ENCODE assay signal across 17 cellular contexts in genomic region chr2:66567742-66568141, GRCh38.
DNase-seq lines count a peak whose midpoint lies in the region; ATAC-seq and TF ChIP-seq lines count a peak whose summit lies in the region.
"Had no signal": no experiment of that assay in that cellular context is flagged by ENCODE, and none has a peak within 500 bp of the region (broad histone marks: within the 10 kb centered on the region; RNA-seq: fewer than 3 reads in every experiment).

No MANE protein-coding gene starts in this region.

- H3K9me2 ChIP-seq in hepatocyte (replicated peaks; ENCODE audit: insufficient read depth), result no peaks in the 10 kb centered on the region

- TF ChIP-seq CTCF in HEK293 (tag by site-specific recombination; IDR thresholded peaks at IDR 0.05) (no peak), hepatocyte (IDR thresholded peaks at IDR 0.05; ENCODE audit: poor library complexity) (no peak), sigmoid colon (IDR thresholded peaks at IDR 0.05) (no peak), endodermal cell (conservative IDR thresholded peaks at IDR 0.05) (no peak), colonic mucosa (IDR thresholded peaks at IDR 0.05) (no peak)

- peaks cover 0 to 10% of the 10 kb centered on the region in 2 experiments; a peak in 1 of 3 replicates for H3K36me3 ChIP-seq in HEK293 (ENCODE audit: control insufficient read depth in 2 of 2, insufficient read depth in 1 of 2, low read length in 2 of 2)
- H3K36me3 ChIP-seq in hepatocyte (replicated peaks; ENCODE audit: insufficient read depth, low read depth), result no peaks in the 10 kb centered on the region
- H3K36me3 ChIP-seq in sigmoid colon, result peaks cover 7 to 51% (median 24%) of the 10 kb centered on the region in 4 donors
- H3K36me3 ChIP-seq in endodermal cell (ENCODE audit: control insufficient read depth, insufficient read depth, low read length), result no peaks in the 10 kb centered on the region
- no peaks in the 10 kb centered on the region for H3K36me3 ChIP-seq in colonic mucosa
- H3K36me3 ChIP-seq: HAP-1 had no signal

- peaks cover 26% of the 10 kb centered on the region for H3K4me1 Mint-ChIP-seq in endodermal cell

- H2AFZ ChIP-seq in hepatocyte, result no peak overlapping the region

- H3K27me3 ChIP-seq in hepatocyte, result no peaks in the 10 kb centered on the region
- H3K27me3 ChIP-seq in sigmoid colon, result no peaks in the 10 kb centered on the region
- peaks cover 8% of the 10 kb centered on the region for H3K27me3 ChIP-seq in endodermal cell (ENCODE audit: control insufficient read depth, insufficient read depth, low read length, poor library complexity, severe bottlenecking)
- no peaks in the 10 kb centered on the region for H3K27me3 ChIP-seq in colonic mucosa

- no peak overlapping the region for H3K27ac ChIP-seq in HEK293 (ENCODE audit: extremely low read depth, low read depth, low read length)
- H3K27ac ChIP-seq in hepatocyte, result no peak overlapping the region
- H3K27ac ChIP-seq in sigmoid colon, result peak overlapping the region; percentile 15 to 99 (median 72)
- no peak overlapping the region for H3K27ac ChIP-seq in endodermal cell (ENCODE audit: low read depth, low read length)
- no peak overlapping the region for H3K27ac ChIP-seq in colonic mucosa

- H3K9ac ChIP-seq in endodermal cell (ENCODE audit: extremely low read depth, low read length, poor library complexity, severe bottlenecking), result no peak overlapping the region
- H3K9ac ChIP-seq in colonic mucosa (ENCODE audit: low read depth in 2 of 2, low read length in 2 of 2), result no peak overlapping the region

- peaks cover 20% of the 10 kb centered on the region for H3K27me3 Mint-ChIP-seq in endodermal cell (ENCODE audit: insufficient read depth)

- TF ChIP-seq POLR2A in sigmoid colon (IDR thresholded peaks at IDR 0.05), result no peak

- no peaks in the 10 kb centered on the region for H3K9me3 Mint-ChIP-seq in endodermal cell
- H3K9me3 Mint-ChIP-seq: CD14-positive monocyte had no signal

- no peak for ATAC-seq in GM21737 (IDR thresholded peaks at IDR 0.05; ENCODE audit: unreplicated experiment)

- no peak overlapping the region for H3K4me3 Mint-ChIP-seq in endodermal cell
- H3K4me3 Mint-ChIP-seq: CD14-positive monocyte had no signal

- intact Hi-C loops in sigmoid colon (cut with DNase I), result no loop called here
- intact Hi-C loops in colonic mucosa (cut with DNase I), result no loop called here

- POLR2A ChIA-PET in HEK293 (lab: Yijun Ruan, JAX), result interaction anchor here (1.2 kb wide), 1 partner anchor 133 kb away, joined by 5 read pairs; the partner anchor contains the start of gene MEIS1

- H4K20me1 ChIP-seq in hepatocyte (ENCODE audit: insufficient read depth, poor library complexity, severe bottlenecking), result no peaks in the 10 kb centered on the region

- peaks cover 12% of the 10 kb centered on the region for H3K79me2 ChIP-seq in hepatocyte

- no peaks in the 10 kb centered on the region for H3K36me3 Mint-ChIP-seq in endodermal cell (ENCODE audit: low read depth)
- H3K36me3 Mint-ChIP-seq: CD14-positive monocyte had no signal

- H3K4me1 ChIP-seq in HEK293 (ENCODE audit: control insufficient read depth, insufficient read depth, low read length), result peaks cover 30% of the 10 kb centered on the region
- H3K4me1 ChIP-seq in hepatocyte (ENCODE audit: insufficient read depth), result peaks cover 32% of the 10 kb centered on the region
- peaks cover 2 to 92% (median 74%) of the 10 kb centered on the region in 4 donors for H3K4me1 ChIP-seq in sigmoid colon
- no peaks in the 10 kb centered on the region for H3K4me1 ChIP-seq in endodermal cell (ENCODE audit: control insufficient read depth, insufficient read depth, low read length)
- H3K4me1 ChIP-seq in colonic mucosa, result no peaks in the 10 kb centered on the region

- CTCF ChIA-PET in HEK293 (lab: Yijun Ruan, JAX), result interaction anchor here (0.5 to 0.7 kb wide), 4 partner anchors 138 to 1040 kb away, joined by 3 to 4 read pairs (median 4); no protein-coding TSS in a partner anchor

- H3K27ac Mint-ChIP-seq in endodermal cell, result no peak overlapping the region
- H3K27ac Mint-ChIP-seq: CD14-positive monocyte had no signal

- DNase-seq in NCI-H69 (lab: John Stamatoyannopoulos, UW) (peak; percentile 45), hepatocyte (ENCODE audit: low spot score) (peak; percentile 32), sigmoid colon (no peak), iPS-NIHi11 (ENCODE audit: low spot score) (no peak), endodermal cell (no peak), colonic mucosa (no peak)
- DNase-seq: 8988T, DND-41, NCI-H1105 treated with DMSO at 0.1 percent for 48 hours, NCI-H1694 treated with DMSO at 0.1 percent for 48 hours, NCI-H510A, NCI-H774, SHP77 treated with DMSO at 0.1 percent for 48 hours had no signal

- TF ChIP-seq EP300 in sigmoid colon (IDR thresholded peaks at IDR 0.05), result no peak

- H3K4me2 ChIP-seq in hepatocyte, result peak overlapping the region; percentile 45

- WGBS in hepatocyte (ENCODE audit: low lambda C conversion rate, missing lambda C conversion rate), result 40% methylated on average over 2 of the region's 2 CpGs
- WGBS in sigmoid colon, 2 donors, result 21 to 55% methylated on average over 2 of the region's 2 CpGs
- 90 to 92% methylated on average over 2 of the region's 2 CpGs for WGBS in endodermal cell (ENCODE audit: insufficient coverage in 1 of 2, insufficient read length in 1 of 2), 2 experiments

- no peak overlapping the region for H3K4me3 ChIP-seq in HEK293 (ENCODE audit: low read depth, low read length)
- no peak overlapping the region for H3K4me3 ChIP-seq in hepatocyte
- no peak overlapping the region for H3K4me3 ChIP-seq in sigmoid colon
- H3K4me3 ChIP-seq in endodermal cell (ENCODE audit: low read length), result no peak overlapping the region
- H3K4me3 ChIP-seq in colonic mucosa, result no peak overlapping the region
- H3K4me3 ChIP-seq: HAP-1 had no signal

- H3K9me3 ChIP-seq in HEK293 (ENCODE audit: control insufficient read depth, insufficient read depth, low read depth, low read length) (no peaks in the 10 kb centered on the region), hepatocyte (ENCODE audit: low read depth) (no peaks in the 10 kb centered on the region), sigmoid colon (no peaks in the 10 kb centered on the region), endodermal cell (ENCODE audit: control insufficient read depth, low read length) (no peaks in the 10 kb centered on the region), colonic mucosa (no peaks in the 10 kb centered on the region)
- H3K9me3 ChIP-seq: HAP-1 had no signal

TF ChIP-seq in HEK293, 187 proteins besides CTCF, POLR2A, EP300 and RAD21:
- no peak for TF ChIP-seq ZNF133 (tag by site-specific recombination; IDR thresholded peaks at IDR 0.05)
- no peak for TF ChIP-seq TCF7L2 (IDR thresholded peaks at IDR 0.05; ENCODE audit: borderline replicate concordance, low read depth, low read length)
- TF ChIP-seq KLF7 (tag by site-specific recombination; IDR thresholded peaks at IDR 0.05; ENCODE audit: borderline replicate concordance), result no peak
- TF ChIP-seq OSR2 (tag by site-specific recombination; IDR thresholded peaks at IDR 0.05), result peak; percentile 31; the same call in 1 of the 2 replicates
- no peak for TF ChIP-seq ZNF623 (tag by site-specific recombination; IDR thresholded peaks at IDR 0.05)
- TF ChIP-seq FEZF1 (tag by site-specific recombination; IDR thresholded peaks at IDR 0.05), result peak; percentile 31

Comparison
In these comparisons a context has a peak if more than half of its experiments do, and no peak if none do; other contexts are left out.
1. H3K27ac ChIP-seq: peak in sigmoid colon (4 of 4); none in HEK293 (single experiment), hepatocyte (single experiment), endodermal cell (single experiment) and colonic mucosa (single experiment).
2. DNase-seq: peak in NCI-H69 (single experiment) and hepatocyte (single experiment); none in sigmoid colon (single experiment), iPS-NIHi11 (single experiment), endodermal cell (single experiment) and colonic mucosa (single experiment).